ENCODE assay signal across 13 cellular contexts in genomic region chr9:100058699-100059579, GRCh38. TPM values are rescaled to one million over a fixed set of nuclear protein-coding genes. Genes with fewer than 3 reads are reported as not detected.
DNase-seq lines count a peak whose midpoint lies in the region; ATAC-seq and TF ChIP-seq lines count a peak whose summit lies in the region.
"Had no signal": no experiment of that assay in that cellular context is flagged by ENCODE, and none has a peak within 500 bp of the region (broad histone marks: within the 10 kb centered on the region; RNA-seq: fewer than 3 reads in every experiment).

No MANE protein-coding gene starts in this region.

- H3F3A ChIP-seq in SU-DHL-6 (ENCODE audit: insufficient read depth): peaks cover 29% of the 10 kb centered on the region

- peak overlapping the region; percentile 22 for H3K4me3 ChIP-seq in SU-DHL-6 (ENCODE audit: insufficient read depth, low read length, poor library complexity, severe bottlenecking)
- no peak overlapping the region for H3K4me3 ChIP-seq in upper lobe of right lung

- peak; percentile 87 for ATAC-seq in GM18511 (IDR thresholded peaks at IDR 0.05; ENCODE audit: unreplicated experiment)
- peak; percentile 85 for ATAC-seq in GM21390 (IDR thresholded peaks at IDR 0.05; ENCODE audit: unreplicated experiment)
- peak; percentile 90 for ATAC-seq in HG03060 (IDR thresholded peaks at IDR 0.05; ENCODE audit: low read depth, unreplicated experiment)
- ATAC-seq in upper lobe of right lung: no peak

- peak overlapping the region; percentile 23; the same call in 1 of the 2 replicates for H3K9ac ChIP-seq in SU-DHL-6 (ENCODE audit: low read length)

- H3K79me2 ChIP-seq in SU-DHL-6 (ENCODE audit: insufficient read depth, low read length): peaks cover 58% of the 10 kb centered on the region

- H3K27me3 ChIP-seq in SU-DHL-6 (ENCODE audit: low read length) (no peaks in the 10 kb centered on the region), upper lobe of right lung (no peaks in the 10 kb centered on the region)

- intact Hi-C loops in upper lobe of right lung (cut with DNase I): no loop called here

- H4K20me1 ChIP-seq in SU-DHL-6 (ENCODE audit: low read depth, low read length): no peaks in the 10 kb centered on the region

- peak overlapping the region; percentile 49 for H3K4me2 ChIP-seq in SU-DHL-6 (ENCODE audit: low read depth, low read length, poor library complexity, severe bottlenecking)

- H3K9me3 ChIP-seq in SU-DHL-6 (ENCODE audit: insufficient read depth, low read length) (no peaks in the 10 kb centered on the region), upper lobe of right lung (no peaks in the 10 kb centered on the region)

- H2AFZ ChIP-seq in SU-DHL-6 (ENCODE audit: low read depth, low read length, severe bottlenecking): no peak overlapping the region

- DNase-seq in NCI-H524 treated with DMSO at 0.1 percent for 48 hours (lab: John Stamatoyannopoulos, UW) (no peak), SKM-1 (lab: John Stamatoyannopoulos, UW; ENCODE audit: unreplicated experiment) (no peak), HK-2 (ENCODE audit: unreplicated experiment) (no peak), upper lobe of right lung (no peak)
- DNase-seq: activated naive CD4-positive, alpha-beta T cell; DMS53; HFFc6; hippocampal formation; NCI-H1417 treated with DMSO at 0.1 percent for 48 hours had no signal

- peak overlapping the region; percentile 89 for H3K27ac ChIP-seq in SU-DHL-6 (ENCODE audit: low read depth, low read length)
- H3K27ac ChIP-seq in upper lobe of right lung: no peak overlapping the region

- H3K36me3 ChIP-seq in SU-DHL-6 (ENCODE audit: low read length): peaks cover 27% of the 10 kb centered on the region
- peaks cover 34% of the 10 kb centered on the region for H3K36me3 ChIP-seq in upper lobe of right lung

- no peaks in the 10 kb centered on the region for H3K9me2 ChIP-seq in SU-DHL-6 (replicated peaks; ENCODE audit: insufficient read depth, low read length)

- no peaks in the 10 kb centered on the region for H3K4me1 ChIP-seq in upper lobe of right lung

- TF ChIP-seq CTCF in SU-DHL-6 (IDR thresholded peaks at IDR 0.05; ENCODE audit: insufficient read depth, low read length, poor library complexity, severe bottlenecking) (no peak), upper lobe of right lung (IDR thresholded peaks at IDR 0.05) (no peak)

RNA-seq across cellular contexts. Expression of gene ERP44, which starts 39.9 kb away (rescaled TPM):
- total RNA-seq in upper lobe of right lung: 27.0 TPM

RNA-seq across cellular contexts. Expression of gene INVS, which starts 40.1 kb away (rescaled TPM):
- total RNA-seq in upper lobe of right lung: 22.2 TPM
